ENCODE assay signal across 1 cellular context in genomic region chr20:44885392-44886275, GRCh38.
A peak's percentile ranks its signal among the peaks of the same experiment; 100 is the strongest.
TF ChIP-seq lines count a peak whose summit lies in the region.

Gene YWHAB, plus strand, starts transcription at chr20:44885705. Its CDS starts 15,829 bp downstream, at chr20:44901534.

TF ChIP-seq in HepG2, 621 proteins besides CTCF, POLR2A, EP300 and RAD21 (continued from another document and continues in another):
- TF ChIP-seq ZNF333 (CRISPR knock-in tag; IDR thresholded peaks at IDR 0.05; ENCODE audit: borderline replicate concordance) (peak; percentile 85; the same call in 1 of the 2 replicates), TAF15 (IDR thresholded peaks at IDR 0.05; ENCODE audit: low read depth, low read length, poor library complexity, severe bottlenecking) (peak; percentile 60), XBP1 (CRISPR knock-in tag; IDR thresholded peaks at IDR 0.05) (no peak), RXRA (CRISPR knock-in tag; IDR thresholded peaks at IDR 0.05) (peak; percentile 74), MTF1 (CRISPR knock-in tag; IDR thresholded peaks at IDR 0.05) (no peak; the same call in 1 of the 2 replicates), ZNF589 (CRISPR knock-in tag; conservative IDR thresholded peaks at IDR 0.05) (peak; percentile 61; the same call in 1 of the 2 replicates), KAT7 (CRISPR knock-in tag; IDR thresholded peaks at IDR 0.05; ENCODE audit: borderline replicate concordance) (peak; percentile 98), EED (CRISPR knock-in tag; IDR thresholded peaks at IDR 0.05) (peak; percentile 46; the same call in 1 of the 2 replicates), ZNF678 (CRISPR knock-in tag; IDR thresholded peaks at IDR 0.05) (no peak), SRY (CRISPR knock-in tag; IDR thresholded peaks at IDR 0.05) (peak; percentile 74; the same call in 1 of the 2 replicates), ZNF24 (IDR thresholded peaks at IDR 0.05) (peak; percentile 64; the same call in 1 of the 2 replicates), ZNF510 (CRISPR knock-in tag; IDR thresholded peaks at IDR 0.05; ENCODE audit: low read depth) (no peak), TERF1 (CRISPR knock-in tag; IDR thresholded peaks at IDR 0.05) (peak; percentile 82; the same call in 1 of the 2 replicates), ZNF550 (CRISPR knock-in tag; IDR thresholded peaks at IDR 0.05; ENCODE audit: borderline replicate concordance) (no peak), ZNF552 (CRISPR knock-in tag; IDR thresholded peaks at IDR 0.05; ENCODE audit: borderline replicate concordance) (no peak; the same call in 1 of the 2 replicates), ZNF207 (IDR thresholded peaks at IDR 0.05; ENCODE audit: borderline replicate concordance) (no peak), KDM6A (CRISPR knock-in tag; IDR thresholded peaks at IDR 0.05; ENCODE audit: low read depth) (peak; percentile 48; the same call in 1 of the 2 replicates), ZNF563 (CRISPR knock-in tag; IDR thresholded peaks at IDR 0.05) (peak; percentile 49; the same call in 1 of the 2 replicates), ATF1 (CRISPR knock-in tag; IDR thresholded peaks at IDR 0.05) (no peak), PHF20 (CRISPR knock-in tag; IDR thresholded peaks at IDR 0.05) (peak; percentile 87), ZNF20 (CRISPR knock-in tag; IDR thresholded peaks at IDR 0.05) (no peak), HNF1A (IDR thresholded peaks at IDR 0.05; ENCODE audit: low read depth) (no peak; the same call in 1 of the 2 replicates), HNF1A (CRISPR knock-in tag; IDR thresholded peaks at IDR 0.05; ENCODE audit: borderline replicate concordance) (no peak), ZNF280B (CRISPR knock-in tag; IDR thresholded peaks at IDR 0.05; ENCODE audit: borderline replicate concordance) (no peak; the same call in 1 of the 2 replicates), DPF2 (CRISPR knock-in tag; IDR thresholded peaks at IDR 0.05; ENCODE audit: borderline replicate concordance, low read depth) (no peak), POLR2AphosphoS2 (IDR thresholded peaks at IDR 0.05; ENCODE audit: low read depth, low read length) (peak; percentile 64; the same call in 1 of the 2 replicates), ZNF205 (CRISPR knock-in tag; IDR thresholded peaks at IDR 0.05) (peak; percentile 83), ZMYM4 (CRISPR knock-in tag; IDR thresholded peaks at IDR 0.05) (peak; percentile 92), ISL2 (CRISPR knock-in tag; IDR thresholded peaks at IDR 0.05) (peak; percentile 50), JUND (CRISPR knock-in tag; IDR thresholded peaks at IDR 0.05) (no peak), HNF4G (IDR thresholded peaks at IDR 0.05; ENCODE audit: borderline replicate concordance, low read depth, low read length) (peak; percentile 48; the same call in 1 of the 2 replicates), HNF4G (CRISPR knock-in tag; IDR thresholded peaks at IDR 0.05; ENCODE audit: borderline replicate concordance, low read depth) (peak; percentile 19; the same call in 1 of the 2 replicates), ZNF124 (CRISPR knock-in tag; IDR thresholded peaks at IDR 0.05) (0 out of 2 replicates have a peak, but pooled peaks have one; percentile 13), ZNF616 (CRISPR knock-in tag; IDR thresholded peaks at IDR 0.05; ENCODE audit: low read depth) (peak; percentile 92; the same call in 1 of the 2 replicates)
- TF ChIP-seq, protein P1, sequence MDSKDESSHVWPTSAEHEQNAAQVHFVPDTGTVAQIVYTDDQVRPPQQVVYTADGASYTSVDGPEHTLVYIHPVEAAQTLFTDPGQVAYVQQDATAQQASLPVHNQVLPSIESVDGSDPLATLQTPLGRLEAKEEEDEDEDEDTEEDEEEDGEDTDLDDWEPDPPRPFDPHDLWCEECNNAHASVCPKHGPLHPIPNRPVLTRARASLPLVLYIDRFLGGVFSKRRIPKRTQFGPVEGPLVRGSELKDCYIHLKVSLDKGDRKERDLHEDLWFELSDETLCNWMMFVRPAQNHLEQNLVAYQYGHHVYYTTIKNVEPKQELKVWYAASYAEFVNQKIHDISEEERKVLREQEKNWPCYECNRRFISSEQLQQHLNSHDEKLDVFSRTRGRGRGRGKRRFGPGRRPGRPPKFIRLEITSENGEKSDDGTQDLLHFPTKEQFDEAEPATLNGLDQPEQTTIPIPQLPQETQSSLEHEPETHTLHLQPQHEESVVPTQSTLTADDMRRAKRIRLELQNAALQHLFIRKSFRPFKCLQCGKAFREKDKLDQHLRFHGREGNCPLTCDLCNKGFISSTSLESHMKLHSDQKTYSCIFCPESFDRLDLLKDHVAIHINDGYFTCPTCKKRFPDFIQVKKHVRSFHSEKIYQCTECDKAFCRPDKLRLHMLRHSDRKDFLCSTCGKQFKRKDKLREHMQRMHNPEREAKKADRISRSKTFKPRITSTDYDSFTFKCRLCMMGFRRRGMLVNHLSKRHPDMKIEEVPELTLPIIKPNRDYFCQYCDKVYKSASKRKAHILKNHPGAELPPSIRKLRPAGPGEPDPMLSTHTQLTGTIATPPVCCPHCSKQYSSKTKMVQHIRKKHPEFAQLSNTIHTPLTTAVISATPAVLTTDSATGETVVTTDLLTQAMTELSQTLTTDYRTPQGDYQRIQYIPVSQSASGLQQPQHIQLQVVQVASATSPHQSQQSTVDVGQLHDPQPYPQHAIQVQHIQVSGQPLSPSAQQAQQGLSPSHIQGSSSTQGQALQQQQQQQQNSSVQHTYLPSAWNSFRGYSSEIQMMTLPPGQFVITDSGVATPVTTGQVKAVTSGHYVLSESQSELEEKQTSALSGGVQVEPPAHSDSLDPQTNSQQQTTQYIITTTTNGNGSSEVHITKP (CRISPR knock-in tag; IDR thresholded peaks at IDR 0.05; ENCODE audit: low read depth) = peak; percentile 81
- TF ChIP-seq, protein P2, sequence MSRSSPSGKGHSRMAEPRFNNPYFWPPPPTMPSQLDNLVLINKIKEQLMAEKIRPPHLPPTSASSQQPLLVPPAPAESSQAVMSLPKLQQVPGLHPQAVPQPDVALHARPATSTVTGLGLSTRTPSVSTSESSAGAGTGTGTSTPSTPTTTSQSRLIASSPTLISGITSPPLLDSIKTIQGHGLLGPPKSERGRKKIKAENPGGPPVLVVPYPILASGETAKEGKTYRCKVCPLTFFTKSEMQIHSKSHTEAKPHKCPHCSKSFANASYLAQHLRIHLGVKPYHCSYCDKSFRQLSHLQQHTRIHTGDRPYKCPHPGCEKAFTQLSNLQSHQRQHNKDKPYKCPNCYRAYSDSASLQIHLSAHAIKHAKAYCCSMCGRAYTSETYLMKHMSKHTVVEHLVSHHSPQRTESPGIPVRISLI (CRISPR knock-in tag; IDR thresholded peaks at IDR 0.05; ENCODE audit: borderline replicate concordance) = 0 out of 2 replicates have a peak, but pooled peaks have one; percentile 18
- TF ChIP-seq, protein P3, sequence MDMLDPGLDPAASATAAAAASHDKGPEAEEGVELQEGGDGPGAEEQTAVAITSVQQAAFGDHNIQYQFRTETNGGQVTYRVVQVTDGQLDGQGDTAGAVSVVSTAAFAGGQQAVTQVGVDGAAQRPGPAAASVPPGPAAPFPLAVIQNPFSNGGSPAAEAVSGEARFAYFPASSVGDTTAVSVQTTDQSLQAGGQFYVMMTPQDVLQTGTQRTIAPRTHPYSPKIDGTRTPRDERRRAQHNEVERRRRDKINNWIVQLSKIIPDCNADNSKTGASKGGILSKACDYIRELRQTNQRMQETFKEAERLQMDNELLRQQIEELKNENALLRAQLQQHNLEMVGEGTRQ (IDR thresholded peaks at IDR 0.05; ENCODE audit: low read depth, low read length) = 0 out of 2 replicates have a peak, but pooled peaks have one; percentile 51
- TF ChIP-seq, protein P3 (CRISPR knock-in tag; IDR thresholded peaks at IDR 0.05; ENCODE audit: borderline replicate concordance) = peak; percentile 83; the same call in 1 of the 2 replicates
- TF ChIP-seq, protein P4, sequence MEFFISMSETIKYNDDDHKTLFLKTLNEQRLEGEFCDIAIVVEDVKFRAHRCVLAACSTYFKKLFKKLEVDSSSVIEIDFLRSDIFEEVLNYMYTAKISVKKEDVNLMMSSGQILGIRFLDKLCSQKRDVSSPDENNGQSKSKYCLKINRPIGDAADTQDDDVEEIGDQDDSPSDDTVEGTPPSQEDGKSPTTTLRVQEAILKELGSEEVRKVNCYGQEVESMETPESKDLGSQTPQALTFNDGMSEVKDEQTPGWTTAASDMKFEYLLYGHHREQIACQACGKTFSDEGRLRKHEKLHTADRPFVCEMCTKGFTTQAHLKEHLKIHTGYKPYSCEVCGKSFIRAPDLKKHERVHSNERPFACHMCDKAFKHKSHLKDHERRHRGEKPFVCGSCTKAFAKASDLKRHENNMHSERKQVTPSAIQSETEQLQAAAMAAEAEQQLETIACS (CRISPR knock-in tag; IDR thresholded peaks at IDR 0.05) = no peak
- TF ChIP-seq, protein P5, sequence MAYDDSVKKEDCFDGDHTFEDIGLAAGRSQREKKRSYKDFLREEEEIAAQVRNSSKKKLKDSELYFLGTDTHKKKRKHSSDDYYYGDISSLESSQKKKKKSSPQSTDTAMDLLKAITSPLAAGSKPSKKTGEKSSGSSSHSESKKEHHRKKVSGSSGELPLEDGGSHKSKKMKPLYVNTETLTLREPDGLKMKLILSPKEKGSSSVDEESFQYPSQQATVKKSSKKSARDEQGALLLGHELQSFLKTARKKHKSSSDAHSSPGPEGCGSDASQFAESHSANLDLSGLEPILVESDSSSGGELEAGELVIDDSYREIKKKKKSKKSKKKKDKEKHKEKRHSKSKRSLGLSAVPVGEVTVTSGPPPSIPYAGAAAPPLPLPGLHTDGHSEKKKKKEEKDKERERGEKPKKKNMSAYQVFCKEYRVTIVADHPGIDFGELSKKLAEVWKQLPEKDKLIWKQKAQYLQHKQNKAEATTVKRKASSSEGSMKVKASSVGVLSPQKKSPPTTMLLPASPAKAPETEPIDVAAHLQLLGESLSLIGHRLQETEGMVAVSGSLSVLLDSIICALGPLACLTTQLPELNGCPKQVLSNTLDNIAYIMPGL (CRISPR knock-in tag; IDR thresholded peaks at IDR 0.05; ENCODE audit: borderline replicate concordance in 1 of 2, low read depth in 1 of 2) = peak; percentile 87 to 97
- TF ChIP-seq, protein P6, sequence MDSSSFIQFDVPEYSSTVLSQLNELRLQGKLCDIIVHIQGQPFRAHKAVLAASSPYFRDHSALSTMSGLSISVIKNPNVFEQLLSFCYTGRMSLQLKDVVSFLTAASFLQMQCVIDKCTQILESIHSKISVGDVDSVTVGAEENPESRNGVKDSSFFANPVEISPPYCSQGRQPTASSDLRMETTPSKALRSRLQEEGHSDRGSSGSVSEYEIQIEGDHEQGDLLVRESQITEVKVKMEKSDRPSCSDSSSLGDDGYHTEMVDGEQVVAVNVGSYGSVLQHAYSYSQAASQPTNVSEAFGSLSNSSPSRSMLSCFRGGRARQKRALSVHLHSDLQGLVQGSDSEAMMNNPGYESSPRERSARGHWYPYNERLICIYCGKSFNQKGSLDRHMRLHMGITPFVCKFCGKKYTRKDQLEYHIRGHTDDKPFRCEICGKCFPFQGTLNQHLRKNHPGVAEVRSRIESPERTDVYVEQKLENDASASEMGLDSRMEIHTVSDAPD (CRISPR knock-in tag; IDR thresholded peaks at IDR 0.05) = no peak
